ENCODE assay signal across 26 cellular contexts in genomic region chr13:95559100-95559499, GRCh38. TPM values are rescaled to one million over a fixed set of nuclear protein-coding genes. Genes with fewer than 3 reads are reported as not detected.
A peak's percentile ranks its signal among the peaks of the same experiment; 100 is the strongest.
DNase-seq lines count a peak whose midpoint lies in the region; ATAC-seq, FAIRE-seq and TF ChIP-seq lines count a peak whose summit lies in the region.
"Had no signal": no experiment of that assay in that cellular context is flagged by ENCODE, and none has a peak within 500 bp of the region (broad histone marks: within the 10 kb centered on the region; RNA-seq: fewer than 3 reads in every experiment).

No MANE protein-coding gene starts in this region.

- no peaks in the 10 kb centered on the region for H3F3A ChIP-seq in PC-3 (ENCODE audit: low read length, unreplicated experiment)

- POLR2A ChIA-PET in PC-3 (lab: Charles Lee; ENCODE audit: unreplicated experiment) = interaction anchor here (0.7 kb wide), 1 partner anchor 12 kb away, joined by 7 read pairs; no protein-coding TSS in a partner anchor

- H3K36me3 ChIP-seq in PC-3 (ENCODE audit: low read depth, low read length) = no peaks in the 10 kb centered on the region
- H3K36me3 ChIP-seq in pancreas = no peaks in the 10 kb centered on the region
- H3K36me3 ChIP-seq in MG63 = no peaks in the 10 kb centered on the region

- H3K4me2 ChIP-seq in PC-3 (ENCODE audit: low read length) = peak overlapping the region; percentile 29

- intact Hi-C loops in PC-3 (cut with micrococcal nuclease) (no loop called here), pancreas (cut with DNase I) (no loop called here)

- H3K27me3 ChIP-seq in PC-3 (ENCODE audit: low read length) (no peaks in the 10 kb centered on the region), pancreas (no peaks in the 10 kb centered on the region), MG63 (peaks cover 4% of the 10 kb centered on the region; the same call in 1 of the 2 replicates)

- H2AFZ ChIP-seq in PC-3 (ENCODE audit: low read length) = no peak overlapping the region

- H3K9me3 ChIP-seq in PC-3 (ENCODE audit: low read length) (no peaks in the 10 kb centered on the region), pancreas (no peaks in the 10 kb centered on the region), MG63 (no peaks in the 10 kb centered on the region)

- ATAC-seq in GM21619 (IDR thresholded peaks at IDR 0.05; ENCODE audit: unreplicated experiment) (peak; percentile 60), PC-3 (peak; percentile 89), pancreas (peak in 3 of 4 donors; percentile 8 to 47 (median 32)), GM19397 (IDR thresholded peaks at IDR 0.05; ENCODE audit: unreplicated experiment) (no peak)

- no TSS peak for BruUV-seq in PC-3 (replicated peaks; lab: Mats Ljungman, UMichigan)

- in situ Hi-C loops in GM13977 (cut with MboI; ENCODE audit: low pct_unique_long_range_greater_than_20kb, low sequenced_read_pairs, unreplicated experiment) = no loop called here

- no peak for FAIRE-seq in pancreas (lab: Jason Lieb, UNC)
- FAIRE-seq: G401.6, GM12892, GM18507 had no signal

- TF ChIP-seq CTCF in PC-3 (conservative IDR thresholded peaks at IDR 0.05; ENCODE audit: low read depth, low read length) = no peak
- TF ChIP-seq CTCF in pancreas (IDR thresholded peaks at IDR 0.05) = no peak
- TF ChIP-seq CTCF in GM13977 (IDR thresholded peaks at IDR 0.05; ENCODE audit: extremely low read depth, insufficient read depth, missing control alignments) = no peak

- H3K4me1 ChIP-seq in PC-3 (ENCODE audit: insufficient read depth, low read length) (peaks cover 29% of the 10 kb centered on the region), pancreas (peaks cover 0 to 24% (median 18%) of the 10 kb centered on the region in 3 donors)

- no peaks in the 10 kb centered on the region for H4K20me1 ChIP-seq in PC-3 (ENCODE audit: low read length)

- H3K27ac ChIP-seq in PC-3 (ENCODE audit: low read length) (no peak overlapping the region), pancreas (peak overlapping the region in 1 of 4 donors; percentile 17)
- H3K27ac ChIP-seq: SK-N-MC had no signal

- CTCF ChIA-PET in PC-3 (lab: Charles Lee) = interaction anchor here (1.0 kb wide), 1 partner anchor 22 kb away, joined by 5 read pairs; no protein-coding TSS in a partner anchor

- DNase-seq in DMS153 (lab: John Stamatoyannopoulos, UW) (peak; percentile 9), PC-3 (peak; percentile 84), pancreas (no peak), MG63 (no peak), GM13977 (ENCODE audit: low spot score) (no peak)
- DNase-seq: CD4-positive, CD25-positive, alpha-beta regulatory T cell; KBM-7; NCI-H1105; NCI-H2029 treated with DMSO at 0.1 percent for 48 hours; NCI-H226; NCI-H510A treated with DMSO at 0.1 percent for 48 hours; OCI-M1; RPMI8226; SHP77 treated with DMSO at 0.1 percent for 48 hours; SW 1271; T-helper 2 cell had no signal

- H3K9ac ChIP-seq in PC-3 (ENCODE audit: low read length) = no peak overlapping the region

- H3K4me3 ChIP-seq in PC-3 (ENCODE audit: low read length) (no peak overlapping the region), pancreas (no peak overlapping the region), MG63 (no peak overlapping the region)
- H3K4me3 ChIP-seq: SK-N-MC had no signal

- WGBS in pancreas, 2 donors = 13% methylated on average over 6 of the region's 6 CpGs

- no peaks in the 10 kb centered on the region for H3K79me2 ChIP-seq in PC-3 (ENCODE audit: low read length)

- no peaks in the 10 kb centered on the region for H3K9me2 ChIP-seq in PC-3 (replicated peaks; ENCODE audit: low read length)

RNA-seq across cellular contexts. Expression of gene CLDN10, which starts 6.6 kb away (rescaled TPM):
- total RNA-seq in PC-3 (2014; rRNA removed) (not detected in 2 replicates), pancreas (100 to 1,000 TPM in 2 of 6 donors, 10 to 100 TPM in 4; 83.8 to 174 (median 96.2) TPM)
- 100 to 1,000 TPM in 1 of 2 donors, 10 to 100 TPM in 1; 96.5 to 258 TPM for polyA plus RNA-seq in pancreas
- not detected in 2 replicates for total RNA-seq in MG63 (2014; rRNA removed; shearing (Covaris generic); ENCODE audit: low replicate concordance)
- total RNA-seq: A673; CD4-positive, CD25-positive, alpha-beta regulatory T cell; Daoy; H4 had no signal
- polyA plus RNA-seq: BJ; CD4-positive, CD25-positive, alpha-beta regulatory T cell had no signal

Comparison
In these comparisons a context has a peak if more than half of its experiments do, and no peak if none do; other contexts are left out.
1. DNase-seq: peak in DMS153 (single experiment) and PC-3 (single experiment); none in pancreas (0 of 6), MG63 (single experiment) and GM13977 (single experiment).
2. RNA of gene CLDN10, which starts 6.6 kb away (total RNA-seq): 83.8 to 174 TPM in pancreas; not detected in PC-3 and not detected in MG63; every median in the first group is over 10 times any median in the second.